Comparison of ENCODE assay signal across 26 cellular contexts in the genomic region with DNA sequence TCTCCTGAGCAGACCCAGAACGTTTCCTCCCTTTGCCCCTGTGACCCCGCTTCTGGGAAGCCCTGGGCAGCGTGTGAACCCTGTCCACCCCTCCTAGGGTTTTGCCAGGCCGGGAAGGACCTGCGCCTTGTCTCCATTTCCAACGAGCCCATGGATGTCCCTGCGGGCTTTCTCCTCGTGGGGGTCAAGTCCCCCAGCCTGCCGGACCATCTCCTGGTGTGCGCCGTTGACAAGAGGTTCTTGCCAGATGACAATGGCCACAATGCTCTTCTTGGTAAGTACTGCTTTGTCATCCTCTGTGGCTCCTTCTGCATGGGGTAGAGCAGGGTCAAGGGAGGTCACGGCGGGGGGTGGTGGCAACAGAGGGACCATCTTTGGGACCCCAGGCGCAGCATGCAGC.
"Had no signal": no experiment of that assay in that cellular context is flagged by ENCODE, and none has a peak within 500 bp of the region (broad histone marks: within the 10 kb centered on the region; RNA-seq: fewer than 3 reads in every experiment).

No MANE protein-coding gene starts in this region.

- H3K4me3 Mint-ChIP-seq: activated CD8-positive, alpha-beta T cell treated with anti-CD3 and anti-CD28 coated beads, Interleukin-2, amount 10 ng/mL, durations not matched to agents 7 days and 5 days; activated naive CD4-positive, alpha-beta T cell treated with anti-CD3 and anti-CD28 coated beads for 36 hours; activated naive CD8-positive, alpha-beta T cell; activated T-cell treated with anti-CD3 and anti-CD28 coated beads, Interleukin-2, amount 50 U/mL, for 24 hours; activated T-helper 1 cell treated with anti-CD3 and anti-CD28 coated beads, Interleukin-12 subunit alpha, Interleukin-12 subunit beta, Interleukin-2, Interleukin-4 antibody, amounts not matched to agents 30 ng/mL and 10 ng/mL and 1 ng/mL, durations not matched to agents 14 hours and 24 hours and 36 hours; brain; T-helper 2 cell treated with Interferon-gamma antibody and Interleukin-4, amounts not matched to agents 5 μg/mL and 100 μg/mL, for 36 hours had no signal

- H3K36me3 Mint-ChIP-seq: activated naive CD8-positive, alpha-beta T cell; brain had no signal

- H3K27ac Mint-ChIP-seq: activated CD8-positive, alpha-beta T cell treated with anti-CD3 and anti-CD28 coated beads, Interleukin-2, amount 10 ng/mL, durations not matched to agents 7 days and 5 days; activated naive CD4-positive, alpha-beta T cell treated with anti-CD3 and anti-CD28 coated beads for 36 hours; activated naive CD8-positive, alpha-beta T cell; activated T-cell treated with anti-CD3 and anti-CD28 coated beads, Interleukin-2, amount 50 U/mL, for 24 hours; activated T-helper 1 cell treated with anti-CD3 and anti-CD28 coated beads, Interleukin-12 subunit alpha, Interleukin-12 subunit beta, Interleukin-2, Interleukin-4 antibody, amounts not matched to agents 30 ng/mL and 10 ng/mL and 1 ng/mL, durations not matched to agents 14 hours and 24 hours and 36 hours; T-helper 2 cell treated with Interferon-gamma antibody and Interleukin-4, amounts not matched to agents 5 μg/mL and 100 μg/mL, for 36 hours had no signal

- H3K9ac ChIP-seq: SK-N-SH had no signal

- H3K9me3 ChIP-seq: MG63, SJCRH30, SK-N-SH had no signal

- H3K4me1 Mint-ChIP-seq: brain had no signal

- H3K4me3 ChIP-seq: MG63, SJCRH30 had no signal

- H3K9me3 Mint-ChIP-seq: activated naive CD4-positive, alpha-beta T cell treated with anti-CD3 and anti-CD28 coated beads for 36 hours; activated T-cell treated with anti-CD3 and anti-CD28 coated beads, Interleukin-2, amount 50 U/mL, for 24 hours; activated T-helper 1 cell treated with anti-CD3 and anti-CD28 coated beads, Interleukin-12 subunit alpha, Interleukin-12 subunit beta, Interleukin-2, Interleukin-4 antibody, amounts not matched to agents 30 ng/mL and 10 ng/mL and 1 ng/mL, durations not matched to agents 14 hours and 24 hours and 36 hours; brain; T-helper 2 cell treated with Interferon-gamma antibody and Interleukin-4, amounts not matched to agents 5 μg/mL and 100 μg/mL, for 36 hours had no signal

- DNase-seq: activated CD4-positive, alpha-beta T cell treated with anti-CD3 and anti-CD28 coated beads for 4 hours; activated CD8-positive, alpha-beta T cell treated with anti-CD3 and anti-CD28 coated beads, Interleukin-2, amount 10 ng/mL, durations not matched to agents 7 days and 5 days; activated naive CD4-positive, alpha-beta T cell treated with anti-CD3 and anti-CD28 coated beads for 36 hours; activated T-cell treated with anti-CD3 and anti-CD28 coated beads, Interleukin-2, amount 50 U/mL, for 24 hours; amygdala; MG63; MV-4-11; NCI-H1092 treated with DMSO at 0.1 percent for 48 hours; NCI-H1417 treated with DMSO at 0.1 percent for 48 hours; NCI-H1694; NCI-H2029; NCI-H2107; NCI-H2171 treated with DMSO at 0.1 percent for 48 hours; NCI-H226; NCI-H774; Right ventricle myocardium superior; RPMI8226; SJCRH30; SK-N-SH; SW 1271 had no signal

- H3K4me1 ChIP-seq: SJCRH30 had no signal

- H3K36me3 ChIP-seq: SJCRH30 had no signal

- H3K27ac ChIP-seq: SJCRH30 had no signal

- ATAC-seq: activated CD4-positive, CD25-positive, alpha-beta regulatory T cell treated with anti-CD3 and anti-CD28 coated beads, Interleukin-2, amount 50 U/mL, for 24 hours; activated CD8-positive, alpha-beta T cell treated with anti-CD3 and anti-CD28 coated beads, Interleukin-2, amount 10 ng/mL, durations not matched to agents 7 days and 5 days; Panc1 had no signal

- H3K27me3 ChIP-seq: MG63 had no signal

- H3K4me2 ChIP-seq: SK-N-SH had no signal

- H3K27me3 Mint-ChIP-seq: activated naive CD8-positive, alpha-beta T cell; brain had no signal
